7 cellular contexts compared by ENCODE assay signal in genomic region chr10:109902992-109903947, GRCh38. TPM values are rescaled to one million over a fixed set of nuclear protein-coding genes. Genes with fewer than 3 reads are reported as not detected.
DNase-seq lines count a peak whose midpoint lies in the region; ATAC-seq lines count a peak whose summit lies in the region.

No MANE protein-coding gene starts in this region.

- peak overlapping the region; percentile 64 for H3K4me3 Mint-ChIP-seq in natural killer cell treated with Interleukin-12 subunit alpha and Interleukin-12 subunit beta and Interleukin-15 and Interleukin-18, amount 100 ng/mL, for 72 hours

- peak overlapping the region; percentile 51 for H3K4me3 ChIP-seq in adipocyte (ENCODE audit: low read length)

- no peaks in the 10 kb centered on the region for H3K27me3 ChIP-seq in adipocyte (replicated peaks; ENCODE audit: control insufficient read depth, insufficient read depth, low read length)

- H3K9me3 Mint-ChIP-seq in natural killer cell treated with Interleukin-12 subunit alpha and Interleukin-12 subunit beta and Interleukin-15 and Interleukin-18, amount 100 ng/mL, for 72 hours = no peaks in the 10 kb centered on the region

- H3K27ac Mint-ChIP-seq in natural killer cell treated with Interleukin-12 subunit alpha and Interleukin-12 subunit beta and Interleukin-15 and Interleukin-18, amount 100 ng/mL, for 72 hours = peak overlapping the region; percentile 71 to 97

- peak overlapping the region; percentile 42 for H3K9ac ChIP-seq in adipocyte (ENCODE audit: low read length)

- peaks cover 61% of the 10 kb centered on the region for H3K4me1 ChIP-seq in adipocyte (ENCODE audit: control insufficient read depth, insufficient read depth, low read length)

- no peaks in the 10 kb centered on the region for H3K27me3 Mint-ChIP-seq in natural killer cell treated with Interleukin-12 subunit alpha and Interleukin-12 subunit beta and Interleukin-15 and Interleukin-18, amount 100 ng/mL, for 72 hours

- peaks cover 71 to 75% of the 10 kb centered on the region in 2 donors for H3K4me1 Mint-ChIP-seq in natural killer cell treated with Interleukin-12 subunit alpha and Interleukin-12 subunit beta and Interleukin-15 and Interleukin-18, amount 100 ng/mL, for 72 hours (ENCODE audit: low read depth in 2 of 2)

- H3K36me3 ChIP-seq in adipocyte (ENCODE audit: control insufficient read depth, insufficient read depth, low read length, severe bottlenecking) = peaks cover 22% of the 10 kb centered on the region

- no peak for DNase-seq in adipocyte (ENCODE audit: low read depth)
- DNase-seq in natural killer cell treated with Interleukin-12 subunit alpha and Interleukin-12 subunit beta and Interleukin-15 and Interleukin-18, amount 100 ng/mL, for 72 hours (ENCODE audit: low spot score) = no peak
- DNase-seq in Ammon's horn (ENCODE audit: low spot score) = no peak
- no peak for DNase-seq in mesenteric fat pad (ENCODE audit: low spot score)
- no peak for DNase-seq in DMS153 (lab: John Stamatoyannopoulos, UW)

- peaks cover 51% of the 10 kb centered on the region for H3K36me3 Mint-ChIP-seq in natural killer cell treated with Interleukin-12 subunit alpha and Interleukin-12 subunit beta and Interleukin-15 and Interleukin-18, amount 100 ng/mL, for 72 hours

- H3K9me3 ChIP-seq in adipocyte (ENCODE audit: control insufficient read depth, low read length) = no peaks in the 10 kb centered on the region

- ATAC-seq in GM19324 (IDR thresholded peaks at IDR 0.05; ENCODE audit: low FRiP score, unreplicated experiment) (peak; percentile 67), HG03097 (IDR thresholded peaks at IDR 0.05; ENCODE audit: low FRiP score, unreplicated experiment) (peak; percentile 47)
- peak; percentile 80 to 88 for ATAC-seq in natural killer cell treated with Interleukin-12 subunit alpha and Interleukin-12 subunit beta and Interleukin-15 and Interleukin-18, amount 100 ng/mL, for 72 hours

RNA-seq across cellular contexts. Expression of gene XPNPEP1, which starts 20.0 kb away (rescaled TPM):
- 10 to 100 TPM; 98.8 to 99.9 TPM for total RNA-seq in natural killer cell treated with Interleukin-12 subunit alpha and Interleukin-12 subunit beta and Interleukin-15 and Interleukin-18, amount 100 ng/mL, for 72 hours
- total RNA-seq in mesenteric fat pad = 68.7 TPM
